8 cellular contexts compared by ENCODE assay signal in genomic region chr11:72641900-72642814, GRCh38. TPM values are rescaled to one million over a fixed set of nuclear protein-coding genes. Genes with fewer than 3 reads are reported as not detected.
DNase-seq lines count a peak whose midpoint lies in the region; ATAC-seq and TF ChIP-seq lines count a peak whose summit lies in the region.

No MANE protein-coding gene starts in this region.

- H3K36me3 ChIP-seq in DND-41 (ENCODE audit: insufficient read depth, low read length): no peaks in the 10 kb centered on the region
- H3K36me3 ChIP-seq in KMS-11 (ENCODE audit: insufficient read depth): no peaks in the 10 kb centered on the region
- H3K36me3 ChIP-seq in adipocyte (ENCODE audit: control insufficient read depth, insufficient read depth, low read length, severe bottlenecking): no peaks in the 10 kb centered on the region

- intact Hi-C loops in sciatic nerve (cut with DNase I): loop anchor here (10.0 kb wide), 1 partner anchor 167 kb away; no protein-coding TSS in a partner anchor

- H4K20me1 ChIP-seq in DND-41 (ENCODE audit: insufficient read depth, low read length): no peaks in the 10 kb centered on the region; the same call in none of the 2 replicates
- H4K20me1 ChIP-seq in KMS-11 (ENCODE audit: insufficient read depth): no peaks in the 10 kb centered on the region

- no peaks in the 10 kb centered on the region for H3K9me3 ChIP-seq in DND-41 (ENCODE audit: insufficient read depth, low read length, severe bottlenecking)
- no peaks in the 10 kb centered on the region for H3K9me3 ChIP-seq in adipocyte (ENCODE audit: control insufficient read depth, low read length)

- peak overlapping the region; percentile 65; the same call in 1 of the 2 replicates for H2AFZ ChIP-seq in DND-41 (ENCODE audit: low read depth, low read length)
- peak overlapping the region; percentile 69; the same call in 1 of the 2 replicates for H2AFZ ChIP-seq in KMS-11 (ENCODE audit: low read depth)

- H3K27ac ChIP-seq in DND-41 (ENCODE audit: low read length) (no peak overlapping the region), KMS-11 (no peak overlapping the region)

- DNase-seq in DND-41: no peak
- DNase-seq in adipocyte (ENCODE audit: low read depth): peak; percentile 60
- DNase-seq in hepatic stellate cell (ENCODE audit: low spot score): peak; percentile 76
- DNase-seq in sciatic nerve (ENCODE audit: low spot score): peak; percentile 73
- no peak for DNase-seq in NCI-H1048 (lab: John Stamatoyannopoulos, UW)
- no peak for DNase-seq in NCI-H2171 (lab: John Stamatoyannopoulos, UW)

- no peak for TF ChIP-seq CTCF in DND-41 (IDR thresholded peaks at IDR 0.05; ENCODE audit: borderline replicate concordance, extremely low read depth, low read length, poor library complexity, severe bottlenecking)
- no peak for TF ChIP-seq CTCF in KMS-11 (conservative IDR thresholded peaks at IDR 0.05; ENCODE audit: low read depth, low read length)

- H3K79me2 ChIP-seq in DND-41 (ENCODE audit: insufficient read depth, low read length) (no peaks in the 10 kb centered on the region), KMS-11 (ENCODE audit: insufficient read depth, low read depth) (no peaks in the 10 kb centered on the region)

- 0 out of 3 replicates have a peak, but pooled peaks have one; percentile 18 for ATAC-seq in DND-41 (ENCODE audit: insufficient read depth, low read depth)
- peak; percentile 63 for ATAC-seq in sciatic nerve
- ATAC-seq in GM18861 (IDR thresholded peaks at IDR 0.05; ENCODE audit: unreplicated experiment): no peak

- no peak overlapping the region for H3K4me3 ChIP-seq in DND-41 (ENCODE audit: low read depth in 1 of 2, low read length in 2 of 2)
- no peak overlapping the region for H3K4me3 ChIP-seq in KMS-11 (IDR thresholded peaks at IDR 0.05; ENCODE audit: insufficient read depth, low read depth, low read length)
- peak overlapping the region; percentile 39 for H3K4me3 ChIP-seq in adipocyte (ENCODE audit: low read length)

- H3K27me3 ChIP-seq in DND-41 (ENCODE audit: insufficient read depth, low read length, poor library complexity): no peaks in the 10 kb centered on the region
- peaks cover 17% of the 10 kb centered on the region for H3K27me3 ChIP-seq in KMS-11 (ENCODE audit: insufficient read depth, low read depth)
- H3K27me3 ChIP-seq in adipocyte (replicated peaks; ENCODE audit: control insufficient read depth, insufficient read depth, low read length): peaks cover 39% of the 10 kb centered on the region

- H3K4me1 ChIP-seq in DND-41 (ENCODE audit: insufficient read depth, low read length): peaks cover 8% of the 10 kb centered on the region
- H3K4me1 ChIP-seq in KMS-11 (ENCODE audit: low read depth, poor library complexity, severe bottlenecking): peaks cover 3% of the 10 kb centered on the region
- H3K4me1 ChIP-seq in adipocyte (ENCODE audit: control insufficient read depth, insufficient read depth, low read length): no peaks in the 10 kb centered on the region

- H3K9ac ChIP-seq in DND-41 (ENCODE audit: low read depth, low read length) (no peak overlapping the region; the same call in 1 of the 2 replicates), KMS-11 (no peak overlapping the region; the same call in 1 of the 2 replicates), adipocyte (ENCODE audit: low read length) (no peak overlapping the region)

- H3K4me2 ChIP-seq in DND-41 (ENCODE audit: insufficient read depth, low read length) (peak overlapping the region; percentile 76), KMS-11 (no peak overlapping the region; the same call in 1 of the 2 replicates)

RNA-seq across cellular contexts. Expression of gene PDE2A, which starts 32.1 kb away (rescaled TPM):
- total RNA-seq in sciatic nerve: 74.4 TPM

Comparison
In these comparisons a context has a peak if more than half of its experiments do, and no peak if none do; other contexts are left out.
1. DNase-seq: peak in adipocyte (single experiment), hepatic stellate cell (single experiment) and sciatic nerve (single experiment); none in DND-41 (single experiment), NCI-H1048 (single experiment) and NCI-H2171 (single experiment).